8 cellular contexts compared by ENCODE assay signal in genomic region chr17:38735161-38735997, GRCh38. TPM values are rescaled to one million over a fixed set of nuclear protein-coding genes. Genes with fewer than 3 reads are reported as not detected.
DNase-seq lines count a peak whose midpoint lies in the region; ATAC-seq and TF ChIP-seq lines count a peak whose summit lies in the region.

No MANE protein-coding gene starts in this region.

- ATAC-seq in mucosa of descending colon (no peak), HG03439 (IDR thresholded peaks at IDR 0.05; ENCODE audit: unreplicated experiment) (no peak)

- peaks cover 42% of the 10 kb centered on the region for H3K4me1 Mint-ChIP-seq in activated CD4-positive, alpha-beta memory T cell treated with anti-CD3 and anti-CD28 coated beads for 36 hours (ENCODE audit: low read depth)

- DNase-seq in GDM1 (lab: John Stamatoyannopoulos, UW) (peak; percentile 37), NCI-H1092 (lab: John Stamatoyannopoulos, UW) (peak; percentile 30), ecto neural progenitor cell (ENCODE audit: low spot score) (peak; percentile 90), mucosa of descending colon (peak in 2 of 3 donors; percentile 71 to 74), globus pallidus (ENCODE audit: low spot score) (no peak)
- DNase-seq in activated CD4-positive, alpha-beta memory T cell treated with anti-CD3 and anti-CD28 coated beads for 36 hours, result peak; percentile 78
- peak in 5 of 6 experiments; percentile 58 to 78 (median 71) for DNase-seq in stimulated activated naive CD4-positive, alpha-beta T cell (lab: John Stamatoyannopoulos, UW)

- H3K4me1 ChIP-seq in mucosa of descending colon (ENCODE audit: low read depth), result peaks cover 34% of the 10 kb centered on the region

- intact Hi-C loops in activated CD4-positive, alpha-beta memory T cell treated with anti-CD3 and anti-CD28 coated beads for 36 hours (cut with micrococcal nuclease), result loop anchor here (1.0 to 2.0 kb wide), 2 partner anchors 15 to 58 kb away; no protein-coding TSS in a partner anchor
- intact Hi-C loops in mucosa of descending colon (cut with DNase I, micrococcal nuclease), result loop anchor here (5.0 to 10.0 kb wide), 2 partner anchors 58 to 61 kb away; partner anchors contain the start of gene EPOP (in 1 of the 2)

- CTCF ChIA-PET in activated CD4-positive, alpha-beta memory T cell treated with anti-CD3 and anti-CD28 coated beads for 36 hours (lab: Charles Lee), result interaction anchor here (0.7 to 8.1 kb wide), 39 partner anchors 9 to 243 kb away, joined by 3 to 210 read pairs (median 6); partner anchors contain the start of genes EPOP, MLLT6, PCGF2 and PSMB3

- no peaks in the 10 kb centered on the region for H3K9me3 ChIP-seq in mucosa of descending colon

- H3K9me3 Mint-ChIP-seq in activated CD4-positive, alpha-beta memory T cell treated with anti-CD3 and anti-CD28 coated beads for 36 hours, result no peaks in the 10 kb centered on the region

- POLR2A ChIA-PET in activated CD4-positive, alpha-beta memory T cell treated with anti-CD3 and anti-CD28 coated beads for 36 hours (lab: Charles Lee), result interaction anchor here (1.4 to 1.9 kb wide), 5 partner anchors 17 to 60 kb away, joined by 3 to 9 read pairs (median 4); partner anchors contain the start of genes EPOP and PSMB3

- peak; percentile 65 for TF ChIP-seq CTCF in mucosa of descending colon (IDR thresholded peaks at IDR 0.05)

- H3K4me3 Mint-ChIP-seq in activated CD4-positive, alpha-beta memory T cell treated with anti-CD3 and anti-CD28 coated beads for 36 hours, result no peak overlapping the region

- H3K36me3 Mint-ChIP-seq in activated CD4-positive, alpha-beta memory T cell treated with anti-CD3 and anti-CD28 coated beads for 36 hours, result peaks cover 12% of the 10 kb centered on the region

- H3K27ac Mint-ChIP-seq in activated CD4-positive, alpha-beta memory T cell treated with anti-CD3 and anti-CD28 coated beads for 36 hours, result no peak overlapping the region

- no peak overlapping the region for H3K4me3 ChIP-seq in mucosa of descending colon

- H3K36me3 ChIP-seq in mucosa of descending colon (ENCODE audit: low read depth), result no peaks in the 10 kb centered on the region

- peaks cover 6% of the 10 kb centered on the region for H3K27me3 Mint-ChIP-seq in activated CD4-positive, alpha-beta memory T cell treated with anti-CD3 and anti-CD28 coated beads for 36 hours

RNA-seq across cellular contexts. Expression of gene CISD3, which starts 5.2 kb away (rescaled TPM):
- 10 to 100 TPM; 54.7 to 59.1 TPM for total RNA-seq in activated CD4-positive, alpha-beta memory T cell treated with anti-CD3 and anti-CD28 coated beads for 36 hours
- 100 to 1,000 TPM in 1 of 3 donors, 10 to 100 TPM in 2; 60.8 to 101 (median 91.8) TPM for total RNA-seq in mucosa of descending colon

RNA-seq across cellular contexts. Expression of gene PCGF2, which starts 12.8 kb away (rescaled TPM):
- total RNA-seq in activated CD4-positive, alpha-beta memory T cell treated with anti-CD3 and anti-CD28 coated beads for 36 hours, result 1 to 10 TPM; 3.4 to 4.2 TPM
- total RNA-seq in mucosa of descending colon, result 10 to 100 TPM; 23.8 to 30.7 (median 25.5) TPM

RNA-seq across cellular contexts. Expression of gene PSMB3, which starts 17.2 kb away (rescaled TPM):
- 100 to 1,000 TPM; 335 to 348 TPM for total RNA-seq in activated CD4-positive, alpha-beta memory T cell treated with anti-CD3 and anti-CD28 coated beads for 36 hours
- 100 to 1,000 TPM; 129 to 197 (median 145) TPM for total RNA-seq in mucosa of descending colon

RNA-seq across cellular contexts. Expression of gene MLLT6, which starts 30.3 kb away (rescaled TPM):
- 100 to 1,000 TPM; 204 to 221 TPM for total RNA-seq in activated CD4-positive, alpha-beta memory T cell treated with anti-CD3 and anti-CD28 coated beads for 36 hours
- 100 to 1,000 TPM in 2 of 3 donors, 10 to 100 TPM in 1; 90.1 to 164 (median 112) TPM for total RNA-seq in mucosa of descending colon

Comparison
In these comparisons a context has a peak if more than half of its experiments do, and no peak if none do; other contexts are left out.
1. RNA of gene PCGF2, which starts 12.8 kb away (total RNA-seq): 23.8 to 30.7 TPM in mucosa of descending colon; 3.4 to 4.2 TPM in activated CD4-positive, alpha-beta memory T cell treated with anti-CD3 and anti-CD28 coated beads for 36 hours; every median in the first group is over 4 times any median in the second.